In genomic region chr18:23397907-23398306, GRCh38 we compare ENCODE assay signal across 13 cellular contexts.
"Had no signal": no experiment of that assay in that cellular context is flagged by ENCODE, and none has a peak within 500 bp of the region (broad histone marks: within the 10 kb centered on the region; RNA-seq: fewer than 3 reads in every experiment).

No MANE protein-coding gene starts in this region.

- DNase-seq: activated CD4-positive, alpha-beta T cell treated with anti-CD3 and anti-CD28 coated beads, Interleukin-2, amount 50 U/mL, for 4 hours; esophagus squamous epithelium; glutamatergic neuron; left colon; mucosa of descending colon; nephron progenitor cell; psoas muscle; right lobe of liver; stimulated activated CD4-positive, alpha-beta T cell treated with anti-CD3 and anti-CD28 coated beads, Interleukin-2, amount 100 ng/mL, for 24 hours; T-helper 1 cell had no signal

- H3K27ac ChIP-seq: ascending aorta, esophagus squamous epithelium, psoas muscle, right lobe of liver, SK-N-MC had no signal

- H3K9me3 Mint-ChIP-seq: nephron progenitor cell had no signal

- H3K27me3 Mint-ChIP-seq: activated naive CD8-positive, alpha-beta T cell had no signal

- H3K27ac Mint-ChIP-seq: activated naive CD8-positive, alpha-beta T cell had no signal

- H3K36me3 ChIP-seq: ascending aorta, esophagus squamous epithelium, right lobe of liver had no signal

- H3K9me3 ChIP-seq: ascending aorta, esophagus squamous epithelium, mucosa of descending colon, psoas muscle, right lobe of liver had no signal

- H3K4me1 ChIP-seq: esophagus squamous epithelium, psoas muscle had no signal

- H3K4me3 ChIP-seq: ascending aorta, esophagus squamous epithelium, mucosa of descending colon, psoas muscle, right lobe of liver, SK-N-MC had no signal

- H3K27me3 ChIP-seq: ascending aorta, esophagus squamous epithelium, right lobe of liver had no signal

- H3K4me3 Mint-ChIP-seq: activated naive CD8-positive, alpha-beta T cell; nephron progenitor cell had no signal

- ATAC-seq: left colon, mucosa of descending colon, psoas muscle, right lobe of liver had no signal
